In genomic region chr3:170024581-170024980, GRCh38 we compare ENCODE assay signal across 24 cellular contexts.
"Had no signal": no experiment of that assay in that cellular context is flagged by ENCODE, and none has a peak within 500 bp of the region (broad histone marks: within the 10 kb centered on the region; RNA-seq: fewer than 3 reads in every experiment).

No MANE protein-coding gene starts in this region.

- H3K9ac ChIP-seq: SK-N-SH had no signal

- H3K27me3 ChIP-seq: SJCRH30 had no signal

- H3K4me3 ChIP-seq: SJCRH30 had no signal

- FAIRE-seq: astrocyte had no signal

- H3K4me1 ChIP-seq: SJCRH30 had no signal

- H3K9me3 ChIP-seq: SJCRH30, SK-N-SH had no signal

- H3K27ac ChIP-seq: SJCRH30 had no signal

- DNase-seq: activated B cell treated with CpG ODN at 0.5 μM for 24 hours; activated CD4-positive, alpha-beta T cell treated with anti-CD3 and anti-CD28 coated beads for 1 hour; activated CD4-positive, alpha-beta T cell treated with anti-CD3 and anti-CD28 coated beads, Interleukin-2, amount 10 ng/mL, durations not matched to agents 24 days and 14 days; activated CD4-positive, alpha-beta T cell treated with anti-CD3 and anti-CD28 coated beads, Interleukin-2, amount 50 U/mL, for 48 hours; activated CD8-positive, alpha-beta memory T cell treated with anti-CD3 and anti-CD28 coated beads, Interleukin-2, amount 10 ng/mL, durations not matched to agents 7 days and 5 days; activated effector memory CD4-positive, alpha-beta T cell treated with anti-CD3 and anti-CD28 coated beads, Interleukin-2, amount 50 U/mL, for 16 hours; activated naive CD4-positive, alpha-beta T cell treated with Interleukin-2 at 50 U/mL for 16 hours; activated naive CD8-positive, alpha-beta T cell treated with anti-CD3 and anti-CD28 coated beads, Interleukin-2, amount 50 U/mL, for 24 hours; activated T-cell treated with anti-CD3 and anti-CD28 coated beads, Interleukin-2, amount 50 U/mL, for 24 hours; amniotic stem cell; cortex of kidney; Karpas-422; MM.1S; NCI-H1105; NCI-H1436 treated with DMSO at 0.1 percent for 48 hours; NCI-H187; NCI-H2081; NCI-H510A treated with DMSO at 0.1 percent for 48 hours; NCI-H69; NK-92 treated with Interleukin-12 subunit alpha and Interleukin-12 subunit beta, amount 100 ng/mL, for 24 hours; SJCRH30; SK-N-SH had no signal

- H3K4me2 ChIP-seq: SK-N-SH had no signal

- ATAC-seq: activated CD8-positive, alpha-beta memory T cell treated with anti-CD3 and anti-CD28 coated beads, Interleukin-2, amount 10 ng/mL, durations not matched to agents 7 days and 5 days; activated naive CD4-positive, alpha-beta T cell treated with anti-CD3 and anti-CD28 coated beads, Interleukin-2, amount 50 U/mL, for 72 hours; activated naive CD8-positive, alpha-beta T cell treated with anti-CD3 and anti-CD28 coated beads, Interleukin-2, amount 50 U/mL, for 24 hours had no signal

- H3K36me3 ChIP-seq: SJCRH30 had no signal
